Comparison of ENCODE assay signal across 8 cellular contexts in genomic region chr10:30687698-30688213, GRCh38. TPM values are rescaled to one million over a fixed set of nuclear protein-coding genes. Genes with fewer than 3 reads are reported as not detected.
DNase-seq lines count a peak whose midpoint lies in the region; ATAC-seq and TF ChIP-seq lines count a peak whose summit lies in the region.

No MANE protein-coding gene starts in this region.

- H3K9ac ChIP-seq in adipocyte (ENCODE audit: low read length) = no peak overlapping the region

- no peak overlapping the region for H3K27ac ChIP-seq in heart right ventricle

- ATAC-seq in GM19467 (IDR thresholded peaks at IDR 0.05; ENCODE audit: unreplicated experiment) (peak; percentile 60), T-helper 17 cell (peak; percentile 77), heart right ventricle (peak; percentile 50 to 88 (median 69)), GM18519 (IDR thresholded peaks at IDR 0.05; ENCODE audit: low FRiP score, unreplicated experiment) (no peak)

- 0 to 1% methylated on average over 7 of the region's 7 CpGs for WGBS in heart right ventricle, 2 donors

- no peak overlapping the region for H3K4me3 Mint-ChIP-seq in T-helper 17 cell

- H3K9me3 ChIP-seq in T-helper 17 cell (ENCODE audit: control insufficient read depth, low read length, poor library complexity, severe bottlenecking) (no peaks in the 10 kb centered on the region), adipocyte (ENCODE audit: control insufficient read depth, low read length) (no peaks in the 10 kb centered on the region), heart right ventricle (no peaks in the 10 kb centered on the region)

- H3K36me3 ChIP-seq in adipocyte (ENCODE audit: control insufficient read depth, insufficient read depth, low read length, severe bottlenecking) (no peaks in the 10 kb centered on the region), heart right ventricle (no peaks in the 10 kb centered on the region)

- peaks cover 49% of the 10 kb centered on the region for H3K27me3 Mint-ChIP-seq in T-helper 17 cell

- TF ChIP-seq CTCF in heart right ventricle (IDR thresholded peaks at IDR 0.05) = peak; percentile 72 to 91 (median 84)

- intact Hi-C loops in heart right ventricle (cut with DNase I) = loop anchor here in 2 of 10 donors (2.0 to 10.0 kb wide), 2 partner anchors 21 to 1193 kb away; no protein-coding TSS in a partner anchor

- peaks cover 12% of the 10 kb centered on the region for H3K4me1 ChIP-seq in adipocyte (ENCODE audit: control insufficient read depth, insufficient read depth, low read length)
- peaks cover 0 to 4% (median 0%) of the 10 kb centered on the region in 9 donors for H3K4me1 ChIP-seq in heart right ventricle

- no peak overlapping the region for H3K4me3 ChIP-seq in adipocyte (ENCODE audit: low read length)
- no peak overlapping the region for H3K4me3 ChIP-seq in heart right ventricle

- H3K27me3 ChIP-seq in adipocyte (replicated peaks; ENCODE audit: control insufficient read depth, insufficient read depth, low read length) (no peaks in the 10 kb centered on the region), heart right ventricle (peaks cover 0 to 39% (median 17%) of the 10 kb centered on the region in 7 donors)

- H3K4me1 Mint-ChIP-seq in T-helper 17 cell = peaks cover 2% of the 10 kb centered on the region

- DNase-seq in C1 segment of cervical spinal cord (lab: John Stamatoyannopoulos, UW) (peak in 13 of 14 donors; percentile 2 to 70 (median 28)), NCI-H1048 (lab: John Stamatoyannopoulos, UW) (peak; percentile 14), T-helper 17 cell (peak; percentile 61 to 73 (median 63)), adipocyte (ENCODE audit: low read depth) (peak; percentile 91), heart right ventricle (peak; percentile 58 to 79), retina (peak; percentile 83)

- H3K27ac Mint-ChIP-seq in T-helper 17 cell = no peak overlapping the region

- no peaks in the 10 kb centered on the region for H3K36me3 Mint-ChIP-seq in T-helper 17 cell (ENCODE audit: low read depth)

RNA-seq across cellular contexts. Expression of gene LYZL2, which starts 58.2 kb away (rescaled TPM):
- total RNA-seq in T-helper 17 cell (not detected), heart right ventricle (not detected)
- not detected for polyA plus RNA-seq in heart right ventricle

Comparison
In these comparisons a context has a peak if more than half of its experiments do, and no peak if none do; other contexts are left out.
1. DNase-seq: peak in every context shown above with its lines; median percentile 91 in adipocyte; 83 in retina; 68 in heart right ventricle; 63 in T-helper 17 cell; 28 in C1 segment of cervical spinal cord; 14 in NCI-H1048.